Comparison of ENCODE assay signal across 34 cellular contexts in the genomic region with DNA sequence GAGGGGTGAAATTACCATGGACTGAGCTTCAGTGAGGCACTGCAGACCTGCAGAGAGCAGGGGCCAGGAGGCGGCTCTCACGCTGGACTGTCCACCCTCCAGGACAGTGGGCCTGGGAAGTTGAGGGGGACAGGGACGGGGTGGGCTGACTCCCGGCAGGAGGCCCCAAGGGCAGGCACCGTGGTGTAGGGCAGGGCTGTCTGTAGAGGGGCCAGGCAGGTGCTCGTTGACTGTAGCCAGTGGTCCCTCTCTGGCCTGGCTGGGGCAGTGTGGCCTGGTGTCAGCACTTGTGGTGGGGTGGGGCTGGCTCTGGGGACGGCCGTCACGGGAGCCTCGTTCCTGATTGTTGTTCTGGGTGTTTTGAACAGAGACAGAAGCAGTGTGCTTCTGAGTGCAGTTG. TPM values are rescaled to one million over a fixed set of nuclear protein-coding genes. Genes with fewer than 3 reads are reported as not detected.
"Had no signal": no experiment of that assay in that cellular context is flagged by ENCODE, and none has a peak within 500 bp of the region (broad histone marks: within the 10 kb centered on the region; RNA-seq: fewer than 3 reads in every experiment).

No MANE protein-coding gene starts in this region.

- H3K4me1 ChIP-seq: ascending aorta, breast epithelium had no signal

- H3K9me3 ChIP-seq: ascending aorta, breast epithelium, esophagus squamous epithelium, gastroesophageal sphincter, heart right ventricle had no signal

- DNase-seq: activated CD4-positive, alpha-beta T cell treated with anti-CD3 and anti-CD28 coated beads for 4 hours; activated CD4-positive, alpha-beta T cell treated with anti-CD3 and anti-CD28 coated beads, Interleukin-2, amount 50 U/mL, for 1 hour; activated CD4-positive, alpha-beta T cell treated with anti-CD3 and anti-CD28 coated beads, Interleukin-2, amount 50 U/mL, for 48 hours; activated CD4-positive, CD25-positive, alpha-beta regulatory T cell; activated CD4-positive, CD25-positive, alpha-beta regulatory T cell treated with anti-CD3 and anti-CD28 coated beads, Interleukin-2, amount 50 U/mL, for 72 hours; activated CD8-positive, alpha-beta memory T cell treated with anti-CD3 and anti-CD28 coated beads for 24 hours; activated CD8-positive, alpha-beta T cell treated with anti-CD3 and anti-CD28 coated beads for 36 hours; activated effector memory CD4-positive, alpha-beta T cell treated with Interleukin-2 at 50 U/mL for 16 hours; activated gamma-delta T cell treated with Interleukin-2 at 50 U/mL for 16 hours; activated naive CD4-positive, alpha-beta T cell treated with Interleukin-2 at 50 U/mL for 16 hours; activated naive CD8-positive, alpha-beta T cell treated with anti-CD3 and anti-CD28 coated beads, Interleukin-2, amount 10 ng/mL, durations not matched to agents 7 days and 5 days; activated T-cell treated with anti-CD3 and anti-CD28 coated beads, Interleukin-2, amount 50 U/mL, for 4 hours; central memory CD4-positive, alpha-beta T cell; cortex of kidney; dermis blood vessel endothelial cell; effector CD4-positive, alpha-beta T cell; effector memory CD8-positive, alpha-beta T cell; esophagus squamous epithelium; foreskin melanocyte; heart right ventricle; T-helper 2 cell had no signal

- H3K4me3 ChIP-seq: ascending aorta, breast epithelium, cardiac muscle cell, esophagus squamous epithelium, gastroesophageal sphincter, heart right ventricle had no signal

- H3K27me3 ChIP-seq: ascending aorta, breast epithelium, cardiac muscle cell, esophagus squamous epithelium, gastroesophageal sphincter, heart right ventricle had no signal

- H3K27ac Mint-ChIP-seq: activated CD8-positive, alpha-beta T cell treated with anti-CD3 and anti-CD28 coated beads for 36 hours; activated naive CD4-positive, alpha-beta T cell treated with anti-CD3 and anti-CD28 coated beads, Interleukin-2, amount 50 U/mL, for 24 hours; activated naive CD8-positive, alpha-beta T cell treated with anti-CD3 and anti-CD28 coated beads, Interleukin-2, amount 10 ng/mL, durations not matched to agents 7 days and 5 days; activated T-helper 17 cell treated with anti-CD3 and anti-CD28 coated beads, Interleukin-2, amount 50 U/mL, for 72 hours; brain had no signal

- H3K27ac ChIP-seq: ascending aorta, breast epithelium, cardiac muscle cell, epithelial cell of prostate, esophagus squamous epithelium, gastroesophageal sphincter, heart right ventricle had no signal

- H3K27me3 Mint-ChIP-seq: activated CD8-positive, alpha-beta T cell treated with anti-CD3 and anti-CD28 coated beads for 36 hours; activated naive CD4-positive, alpha-beta T cell treated with anti-CD3 and anti-CD28 coated beads, Interleukin-2, amount 50 U/mL, for 24 hours; activated naive CD8-positive, alpha-beta T cell treated with anti-CD3 and anti-CD28 coated beads, Interleukin-2, amount 10 ng/mL, durations not matched to agents 7 days and 5 days; activated T-helper 17 cell treated with anti-CD3 and anti-CD28 coated beads, Interleukin-2, amount 50 U/mL, for 72 hours; brain; effector memory CD8-positive, alpha-beta T cell had no signal

- H3K4me3 Mint-ChIP-seq: activated CD8-positive, alpha-beta T cell treated with anti-CD3 and anti-CD28 coated beads for 36 hours; activated naive CD4-positive, alpha-beta T cell treated with anti-CD3 and anti-CD28 coated beads, Interleukin-2, amount 50 U/mL, for 24 hours; activated naive CD8-positive, alpha-beta T cell treated with anti-CD3 and anti-CD28 coated beads, Interleukin-2, amount 10 ng/mL, durations not matched to agents 7 days and 5 days; activated T-cell treated with anti-CD3 and anti-CD28 coated beads, Interleukin-2, amount 50 U/mL, for 4 hours; activated T-helper 17 cell treated with anti-CD3 and anti-CD28 coated beads, Interleukin-2, amount 50 U/mL, for 72 hours; brain; effector memory CD8-positive, alpha-beta T cell had no signal

- ATAC-seq: activated CD8-positive, alpha-beta T cell treated with anti-CD3 and anti-CD28 coated beads for 36 hours; activated T-cell treated with anti-CD3 and anti-CD28 coated beads, Interleukin-2, amount 50 U/mL, for 4 hours; activated T-helper 17 cell treated with anti-CD3 and anti-CD28 coated beads, Interleukin-2, amount 50 U/mL, for 72 hours; effector memory CD8-positive, alpha-beta T cell; gastroesophageal sphincter; heart right ventricle had no signal

- H3K9me3 Mint-ChIP-seq: activated CD8-positive, alpha-beta T cell treated with anti-CD3 and anti-CD28 coated beads for 36 hours; activated naive CD4-positive, alpha-beta T cell treated with anti-CD3 and anti-CD28 coated beads, Interleukin-2, amount 50 U/mL, for 24 hours; activated naive CD8-positive, alpha-beta T cell treated with anti-CD3 and anti-CD28 coated beads, Interleukin-2, amount 10 ng/mL, durations not matched to agents 7 days and 5 days; activated T-helper 17 cell treated with anti-CD3 and anti-CD28 coated beads, Interleukin-2, amount 50 U/mL, for 72 hours; brain; effector memory CD8-positive, alpha-beta T cell had no signal

RNA-seq across cellular contexts. Expression of gene MUC6, which starts 46.4 kb away (rescaled TPM):
- total RNA-seq: activated CD8-positive, alpha-beta T cell treated with anti-CD3 and anti-CD28 coated beads for 36 hours; activated naive CD8-positive, alpha-beta T cell treated with anti-CD3 and anti-CD28 coated beads, Interleukin-2, amount 10 ng/mL, durations not matched to agents 7 days and 5 days; activated T-helper 17 cell treated with anti-CD3 and anti-CD28 coated beads, Interleukin-2, amount 50 U/mL, for 72 hours; ascending aorta; cardiac muscle cell; dermis blood vessel endothelial cell; endothelial cell of umbilical vein; fibroblast of lung; fibroblast of villous mesenchyme; glomerular endothelial cell; heart right ventricle; T-helper 1 cell treated with Interleukin-12 subunit alpha and Interleukin-12 subunit beta and Interleukin-4 antibody, amounts not matched to agents 30 ng/mL and 1 ng/mL, for 36 hours had no signal
- polyA plus RNA-seq: cardiac muscle cell, endothelial cell of umbilical vein, fibroblast of lung had no signal
